ENCODE assay signal across 1 cellular context in genomic region chr11:14972581-14973490, GRCh38.
TF ChIP-seq lines count a peak whose summit lies in the region.

No MANE protein-coding gene starts in this region.

TF ChIP-seq in WTC11, 78 proteins besides CTCF, POLR2A, EP300 and RAD21 (continued from another document):
- TF ChIP-seq ZNF425 (CRISPR knock-in tag; conservative IDR thresholded peaks at IDR 0.05) (no peak), ATF3 (CRISPR knock-in tag; conservative IDR thresholded peaks at IDR 0.05) (no peak), JUN (CRISPR knock-in tag; IDR thresholded peaks at IDR 0.05) (no peak), NR1H2 (CRISPR knock-in tag; IDR thresholded peaks at IDR 0.05) (no peak)
